ENCODE assay signal across 29 cellular contexts in the genomic region with DNA sequence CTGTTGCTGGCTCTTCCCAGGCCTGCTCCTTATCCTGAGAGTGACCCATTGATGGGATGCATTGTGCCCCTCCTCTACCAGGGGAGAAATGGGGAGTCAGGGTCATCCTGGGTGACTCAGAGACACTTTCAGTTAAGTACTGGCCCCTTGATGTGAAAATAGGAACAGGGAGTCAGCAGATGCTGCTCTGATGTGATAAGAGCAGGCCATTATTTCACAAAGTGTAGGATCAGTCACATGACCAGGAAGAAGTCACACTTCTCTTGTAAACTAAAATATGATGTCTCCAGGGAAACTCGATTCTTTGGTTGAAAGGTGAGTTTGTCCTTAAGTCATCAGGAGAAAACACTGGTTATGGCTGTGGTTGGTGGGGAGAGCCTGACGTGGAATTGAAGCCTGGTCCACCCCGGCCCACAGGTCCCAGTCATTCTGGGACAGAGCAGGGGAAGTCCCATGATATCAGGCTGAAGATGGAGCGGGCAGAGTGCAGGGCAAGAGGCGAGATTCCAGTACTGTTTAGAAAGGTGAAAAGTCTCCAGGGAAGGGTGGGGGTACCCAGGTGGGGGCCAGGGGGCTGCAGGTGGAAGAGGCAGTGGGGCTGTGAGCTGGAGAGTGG.
DNase-seq lines count a peak whose midpoint lies in the region; ATAC-seq and TF ChIP-seq lines count a peak whose summit lies in the region.
"Had no signal": no experiment of that assay in that cellular context is flagged by ENCODE, and none has a peak within 500 bp of the region (broad histone marks: within the 10 kb centered on the region; RNA-seq: fewer than 3 reads in every experiment).

No MANE protein-coding gene starts in this region.

- H3K9me3 ChIP-seq in BLaER1 treated with 17β-estradiol and CSF1 and Interleukin-3, amounts not matched to agents 10 nM and 100 nM (replicated peaks in 1 of 11) = no peaks in the 10 kb centered on the region
- H3K9me3 ChIP-seq: MG63, mucosa of descending colon, pancreas had no signal

- no peaks in the 10 kb centered on the region for H3K36me3 Mint-ChIP-seq in neural crest cell (ENCODE audit: low read depth)
- H3K36me3 Mint-ChIP-seq: CD4-positive, CD25-positive, alpha-beta regulatory T cell; T-cell; type B pancreatic cell had no signal

- H3K9me3 Mint-ChIP-seq in neural crest cell = no peaks in the 10 kb centered on the region
- H3K9me3 Mint-ChIP-seq: nephron, T-cell, type B pancreatic cell had no signal

- H4K20me1 ChIP-seq in BLaER1 treated with 17β-estradiol and CSF1 and Interleukin-3, amounts not matched to agents 10 nM and 100 nM = no peaks in the 10 kb centered on the region

- H3K4me3 Mint-ChIP-seq in neural crest cell = no peak overlapping the region
- H3K4me3 Mint-ChIP-seq: nephron, T-cell, type B pancreatic cell had no signal

- TF ChIP-seq CTCF in GM10266 (IDR thresholded peaks at IDR 0.05; ENCODE audit: control insufficient read depth, insufficient read depth, low read depth, missing control alignments) (no peak), neural crest cell (conservative IDR thresholded peaks at IDR 0.05) (no peak)

- no peaks in the 10 kb centered on the region for H3K36me3 ChIP-seq in BLaER1 treated with 17β-estradiol and CSF1 and Interleukin-3, amounts not matched to agents 10 nM and 100 nM
- H3K36me3 ChIP-seq: brain microvascular endothelial cell, MG63, pancreas had no signal

- peak; percentile 29 for DNase-seq in GM10266 (ENCODE audit: extremely low spot score)
- DNase-seq in OCI-M1 (lab: John Stamatoyannopoulos, UW) = peak; percentile 74
- no peak for DNase-seq in neural crest cell (ENCODE audit: low read depth, low spot score)
- no peak for DNase-seq in NCI-H2196 treated with DMSO at 0.1 percent for 48 hours (lab: John Stamatoyannopoulos, UW; ENCODE audit: unreplicated experiment)
- no peak for DNase-seq in activated CD4-positive, CD25-positive, alpha-beta regulatory T cell (lab: John Stamatoyannopoulos, UW)
- DNase-seq: activated naive CD4-positive, alpha-beta T cell; activated T-cell treated with anti-CD3 and anti-CD28 coated beads for 4 hours; amniotic stem cell; brain microvascular endothelial cell; CD4-positive, CD25-positive, alpha-beta regulatory T cell; effector CD4-positive, alpha-beta T cell; KG1; kidney; MG63; mucosa of descending colon; NCI-H1436 treated with DMSO at 0.1 percent for 48 hours; NCI-H446; NCI-H774; pancreas; retina; stimulated activated CD8-positive, alpha-beta memory T cell treated with anti-CD3 and anti-CD28 coated beads, Interleukin-4, amount 100 ng/mL, for 48 hours; T-cell had no signal

- peak overlapping the region in 10 of 11 experiments; percentile 39 to 71 (median 50); a peak in 19 of 22 replicates for H3K27ac ChIP-seq in BLaER1 treated with 17β-estradiol and CSF1 and Interleukin-3, amounts not matched to agents 10 nM and 100 nM
- H3K27ac ChIP-seq: brain microvascular endothelial cell, epithelial cell of prostate, pancreas, skin epidermis had no signal

- peak overlapping the region; percentile 71 for H3K27ac Mint-ChIP-seq in neural crest cell (ENCODE audit: unreplicated experiment)
- H3K27ac Mint-ChIP-seq: nephron, T-cell, type B pancreatic cell had no signal

- H3K4me2 ChIP-seq in BLaER1 treated with 17β-estradiol and CSF1 and Interleukin-3, amounts not matched to agents 10 nM and 100 nM = peak overlapping the region; percentile 43 to 69 (median 60)

- no peaks in the 10 kb centered on the region for H3K27me3 ChIP-seq in BLaER1 treated with 17β-estradiol and CSF1 and Interleukin-3, amounts not matched to agents 10 nM and 100 nM
- H3K27me3 ChIP-seq: brain microvascular endothelial cell, MG63 had no signal

- peak overlapping the region in 1 of 11 experiments; percentile 15; a peak in 2 of 22 replicates for H3K9ac ChIP-seq in BLaER1 treated with 17β-estradiol and CSF1 and Interleukin-3, amounts not matched to agents 10 nM and 100 nM

- no peak for ATAC-seq in HG03280 (IDR thresholded peaks at IDR 0.05; ENCODE audit: unreplicated experiment)
- ATAC-seq: HCT116, mucosa of descending colon, pancreas, T-cell had no signal

- peaks cover 7% of the 10 kb centered on the region for H3K4me1 Mint-ChIP-seq in neural crest cell
- H3K4me1 Mint-ChIP-seq: CD4-positive, CD25-positive, alpha-beta regulatory T cell; T-cell had no signal

- H3K27me3 Mint-ChIP-seq in neural crest cell (ENCODE audit: low read depth) = peaks cover 16% of the 10 kb centered on the region

- peaks cover 21 to 63% (median 50%) of the 10 kb centered on the region in 10 experiments for H3K4me1 ChIP-seq in BLaER1 treated with 17β-estradiol and CSF1 and Interleukin-3, amounts not matched to agents 10 nM and 100 nM
- H3K4me1 ChIP-seq: pancreas had no signal

- H3K4me3 ChIP-seq in BLaER1 treated with 17β-estradiol and CSF1 and Interleukin-3, amounts not matched to agents 10 nM and 100 nM = no peak overlapping the region
- H3K4me3 ChIP-seq: MG63, mucosa of descending colon, pancreas, skin epidermis had no signal

Comparison
In these comparisons a context has a peak if more than half of its experiments do, and no peak if none do; other contexts are left out.
1. DNase-seq: peak in GM10266 (single experiment) and OCI-M1 (single experiment); none in neural crest cell (single experiment), NCI-H2196 treated with DMSO at 0.1 percent for 48 hours (single experiment) and activated CD4-positive, CD25-positive, alpha-beta regulatory T cell (0 of 4).